In genomic region chr10:49817845-49818244, GRCh38 we compare ENCODE assay signal across 22 cellular contexts. TPM values are rescaled to one million over a fixed set of nuclear protein-coding genes. Genes with fewer than 3 reads are reported as not detected.
DNase-seq lines count a peak whose midpoint lies in the region; ATAC-seq and TF ChIP-seq lines count a peak whose summit lies in the region.
"Had no signal": no experiment of that assay in that cellular context is flagged by ENCODE, and none has a peak within 500 bp of the region (broad histone marks: within the 10 kb centered on the region; RNA-seq: fewer than 3 reads in every experiment).

No MANE protein-coding gene starts in this region.

- H3F3A ChIP-seq in GM23248 (ENCODE audit: insufficient read depth) = no peaks in the 10 kb centered on the region

- no peak overlapping the region for H3K4me2 ChIP-seq in GM23248 (ENCODE audit: unreplicated experiment)
- H3K4me2 ChIP-seq: A549; BLaER1 treated with 17β-estradiol and CSF1 and Interleukin-3, amounts not matched to agents 10 nM and 100 nM; SK-N-SH had no signal

- no peak overlapping the region for H2AFZ ChIP-seq in GM23248

- H4K20me1 ChIP-seq in GM23248 (ENCODE audit: insufficient read depth) = no peaks in the 10 kb centered on the region
- H4K20me1 ChIP-seq: BLaER1 treated with 17β-estradiol and CSF1 and Interleukin-3, amounts not matched to agents 10 nM and 100 nM had no signal

- peak; percentile 33 for DNase-seq in DMS153 (lab: John Stamatoyannopoulos, UW)
- DNase-seq in LNCaP clone FGC (ENCODE audit: low read depth) = peak; percentile 57
- DNase-seq in adrenal gland = peak; percentile 25 to 77 (median 41)
- DNase-seq in iris pigment epithelial cell (ENCODE audit: low read depth) = peak; percentile 5
- DNase-seq in GM23248 = no peak
- no peak for DNase-seq in activated CD4-positive, alpha-beta T cell treated with anti-CD3 and anti-CD28 coated beads for 36 hours
- DNase-seq: CD8-positive, alpha-beta memory T cell; EL; Karpas-422; NCI-H1105 treated with DMSO at 0.1 percent for 48 hours; NCI-H1694 treated with DMSO at 0.1 percent for 48 hours; NCI-H2171; NCI-H510A; NCI-H774; Peyer's patch; Right ventricle myocardium superior; SK-N-SH had no signal

- H3K36me3 ChIP-seq in adrenal gland (replicated peaks in 1 of 2) (peaks cover 0 to 5% of the 10 kb centered on the region in 2 donors), GM23248 (ENCODE audit: low read depth) (peaks cover 24% of the 10 kb centered on the region)

- H3K36me3 Mint-ChIP-seq in activated CD4-positive, alpha-beta T cell treated with anti-CD3 and anti-CD28 coated beads for 36 hours (ENCODE audit: low read depth) = peaks cover 59% of the 10 kb centered on the region

- CTCF ChIA-PET in activated CD4-positive, alpha-beta T cell treated with anti-CD3 and anti-CD28 coated beads for 36 hours (lab: Charles Lee) = no interaction called here

- peaks cover 4% of the 10 kb centered on the region for H3K9me3 Mint-ChIP-seq in activated CD4-positive, alpha-beta T cell treated with anti-CD3 and anti-CD28 coated beads for 36 hours (ENCODE audit: low read depth)

- no peak overlapping the region for H3K9ac ChIP-seq in GM23248
- H3K9ac ChIP-seq: BLaER1 treated with 17β-estradiol and CSF1 and Interleukin-3, amounts not matched to agents 10 nM and 100 nM; SK-N-SH had no signal

- no peak overlapping the region for H3K27ac Mint-ChIP-seq in activated CD4-positive, alpha-beta T cell treated with anti-CD3 and anti-CD28 coated beads for 36 hours
- H3K27ac Mint-ChIP-seq: CD8-positive, alpha-beta memory T cell had no signal

- TF ChIP-seq POLR2A in adrenal gland (IDR thresholded peaks at IDR 0.05) = no peak

- H3K9me2 ChIP-seq in GM23248 (ENCODE audit: insufficient read depth) = no peaks in the 10 kb centered on the region
- H3K9me2 ChIP-seq: SK-N-SH had no signal

- H3K9me3 ChIP-seq in adrenal gland (replicated peaks in 1 of 3) (no peaks in the 10 kb centered on the region), GM23248 (ENCODE audit: low read depth) (no peaks in the 10 kb centered on the region)
- H3K9me3 ChIP-seq: BLaER1 treated with 17β-estradiol and CSF1 and Interleukin-3, amounts not matched to agents 10 nM and 100 nM; HAP-1; Peyer's patch; SK-N-SH had no signal

- H3K4me3 Mint-ChIP-seq in activated CD4-positive, alpha-beta T cell treated with anti-CD3 and anti-CD28 coated beads for 36 hours = no peak overlapping the region
- H3K4me3 Mint-ChIP-seq: CD8-positive, alpha-beta memory T cell had no signal

- in situ Hi-C loops in GM23248 (cut with MboI) = no loop called here

- no peaks in the 10 kb centered on the region for H3K4me1 Mint-ChIP-seq in activated CD4-positive, alpha-beta T cell treated with anti-CD3 and anti-CD28 coated beads for 36 hours
- H3K4me1 Mint-ChIP-seq: CD8-positive, alpha-beta memory T cell had no signal

- H3K27me3 Mint-ChIP-seq in activated CD4-positive, alpha-beta T cell treated with anti-CD3 and anti-CD28 coated beads for 36 hours = no peaks in the 10 kb centered on the region
- H3K27me3 Mint-ChIP-seq: CD8-positive, alpha-beta memory T cell had no signal

- intact Hi-C loops in adrenal gland (cut with DNase I) = no loop called here
- intact Hi-C loops in activated CD4-positive, alpha-beta T cell treated with anti-CD3 and anti-CD28 coated beads for 36 hours (cut with DNase I, micrococcal nuclease) = no loop called here

- ATAC-seq in activated CD4-positive, alpha-beta T cell treated with anti-CD3 and anti-CD28 coated beads for 36 hours = no peak
- ATAC-seq in GM19455 (IDR thresholded peaks at IDR 0.05; ENCODE audit: unreplicated experiment) (no peak), GM21529 (IDR thresholded peaks at IDR 0.05; ENCODE audit: unreplicated experiment) (no peak)
- ATAC-seq: A549 had no signal

- 79 to 90% (median 86%) methylated on average over 5 of the region's 5 CpGs for WGBS in adrenal gland, 4 donors
- 99 to 100% methylated on average over 5 of the region's 5 CpGs for WGBS in GM23248 (ENCODE audit: low coverage in 1 of 2, low lambda C conversion rate in 2 of 2, missing lambda C conversion rate in 2 of 2), 2 experiments

- POLR2A ChIA-PET in activated CD4-positive, alpha-beta T cell treated with anti-CD3 and anti-CD28 coated beads for 36 hours (lab: Charles Lee) = no interaction called here

- TF ChIP-seq CTCF in LNCaP clone FGC (IDR thresholded peaks at IDR 0.05; ENCODE audit: control insufficient read depth, extremely low read depth, insufficient read depth) = no peak
- no peak for TF ChIP-seq CTCF in adrenal gland (IDR thresholded peaks at IDR 0.05)

- H3K4me3 ChIP-seq in LNCaP clone FGC (ENCODE audit: low read depth, low read length) (no peak overlapping the region), adrenal gland (no peak overlapping the region), GM23248 (no peak overlapping the region)
- H3K4me3 ChIP-seq: A549; BLaER1 treated with 17β-estradiol and CSF1 and Interleukin-3, amounts not matched to agents 10 nM and 100 nM; HAP-1; Peyer's patch had no signal

- no peaks in the 10 kb centered on the region for H3K79me2 ChIP-seq in GM23248 (ENCODE audit: insufficient read depth)

- H3K27me3 ChIP-seq in adrenal gland = no peaks in the 10 kb centered on the region
- H3K27me3 ChIP-seq in GM23248 (replicated peaks; ENCODE audit: insufficient read depth) = no peaks in the 10 kb centered on the region
- H3K27me3 ChIP-seq: BLaER1 treated with 17β-estradiol and CSF1 and Interleukin-3, amounts not matched to agents 10 nM and 100 nM; Peyer's patch had no signal

- H3K27ac ChIP-seq in adrenal gland (no peak overlapping the region), GM23248 (no peak overlapping the region)
- H3K27ac ChIP-seq: A549; BLaER1 treated with 17β-estradiol and CSF1 and Interleukin-3, amounts not matched to agents 10 nM and 100 nM; Peyer's patch had no signal

- H3K4me1 ChIP-seq in adrenal gland (replicated peaks in 1 of 2) (no peaks in the 10 kb centered on the region), GM23248 (ENCODE audit: insufficient read depth) (no peaks in the 10 kb centered on the region)
- H3K4me1 ChIP-seq: A549; BLaER1 treated with 17β-estradiol and CSF1 and Interleukin-3, amounts not matched to agents 10 nM and 100 nM; HAP-1; Peyer's patch had no signal

RNA-seq across cellular contexts. Expression of gene OGDHL, which starts 55.7 kb away (rescaled TPM):
- 10 to 100 TPM in 1 of 8 donors, 1 to 10 TPM in 7; 1.4 to 15.1 (median 3.0) TPM for total RNA-seq in adrenal gland
- polyA plus RNA-seq in adrenal gland = 10 to 100 TPM in 1 of 3 donors, 1 to 10 TPM in 2; 5.6 to 31.9 (median 9.2) TPM
- total RNA-seq in GM23248 (2014; rRNA removed; shearing (Covaris generic)) = 0.51 TPM in 1 of 2 replicates, not detected in the other
- not detected in 2 replicates for polyA plus RNA-seq in GM23248 (2016; fragmentation: Nextera tagmentation; extraction: Ambion mirVana)
- under 1 TPM; 0.44 to 0.73 TPM for total RNA-seq in activated CD4-positive, alpha-beta T cell treated with anti-CD3 and anti-CD28 coated beads for 36 hours
- polyA plus RNA-seq: CD8-positive, alpha-beta memory T cell had no signal

Comparison
In these comparisons a context has a peak if more than half of its experiments do, and no peak if none do; other contexts are left out.
1. DNase-seq: peak in DMS153 (single experiment), LNCaP clone FGC (single experiment), adrenal gland (7 of 7) and iris pigment epithelial cell (single experiment); none in GM23248 (single experiment) and activated CD4-positive, alpha-beta T cell treated with anti-CD3 and anti-CD28 coated beads for 36 hours (single experiment).